8 cellular contexts compared by ENCODE assay signal in the genomic region with DNA sequence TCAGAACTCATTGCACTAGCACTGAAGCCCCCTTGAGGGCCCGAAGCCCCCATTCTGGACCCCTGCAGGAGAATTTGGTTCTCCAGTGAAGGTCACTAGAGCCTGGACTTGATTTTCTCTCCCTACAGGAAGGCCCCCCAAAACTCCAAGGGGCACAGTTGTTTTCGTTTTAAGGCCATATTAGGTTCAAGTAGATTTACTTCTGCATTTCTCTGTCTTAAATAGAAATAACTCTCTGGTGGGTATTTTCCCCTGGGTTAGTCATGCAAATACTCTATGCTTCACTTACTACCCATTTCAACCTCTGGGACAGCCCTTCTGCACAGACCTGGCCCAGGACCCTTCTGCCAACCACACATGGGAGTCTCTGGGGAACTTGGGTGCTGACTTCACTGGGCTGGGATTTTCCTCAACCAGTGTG. TPM values are rescaled to one million over a fixed set of nuclear protein-coding genes. Genes with fewer than 3 reads are reported as not detected.
DNase-seq lines count a peak whose midpoint lies in the region; ATAC-seq and TF ChIP-seq lines count a peak whose summit lies in the region.

No MANE protein-coding gene starts in this region.

- peak overlapping the region; percentile 93 for H3K4me3 Mint-ChIP-seq in Caco-2 (ENCODE audit: unreplicated experiment)
- no peak overlapping the region for H3K4me3 Mint-ChIP-seq in activated naive CD8-positive, alpha-beta T cell treated with anti-CD3 and anti-CD28 coated beads for 36 hours
- H3K4me3 Mint-ChIP-seq in naive thymus-derived CD8-positive, alpha-beta T cell, result peak overlapping the region; percentile 83 to 99 (median 94)

- H3K9me3 Mint-ChIP-seq in Caco-2 (ENCODE audit: unreplicated experiment), result no peaks in the 10 kb centered on the region
- H3K9me3 Mint-ChIP-seq in activated naive CD8-positive, alpha-beta T cell treated with anti-CD3 and anti-CD28 coated beads for 36 hours, result no peaks in the 10 kb centered on the region
- no peaks in the 10 kb centered on the region for H3K9me3 Mint-ChIP-seq in naive thymus-derived CD8-positive, alpha-beta T cell

- no peaks in the 10 kb centered on the region for H3K27me3 Mint-ChIP-seq in Caco-2 (ENCODE audit: insufficient read depth, unreplicated experiment)
- H3K27me3 Mint-ChIP-seq in activated naive CD8-positive, alpha-beta T cell treated with anti-CD3 and anti-CD28 coated beads for 36 hours, result peaks cover 5% of the 10 kb centered on the region
- peaks cover 0 to 4% (median 0%) of the 10 kb centered on the region in 5 donors for H3K27me3 Mint-ChIP-seq in naive thymus-derived CD8-positive, alpha-beta T cell

- peaks cover 19% of the 10 kb centered on the region for H3K36me3 Mint-ChIP-seq in Caco-2 (ENCODE audit: insufficient read depth, unreplicated experiment)
- H3K36me3 Mint-ChIP-seq in activated naive CD8-positive, alpha-beta T cell treated with anti-CD3 and anti-CD28 coated beads for 36 hours, result no peaks in the 10 kb centered on the region
- no peaks in the 10 kb centered on the region for H3K36me3 Mint-ChIP-seq in naive thymus-derived CD8-positive, alpha-beta T cell

- no peaks in the 10 kb centered on the region for H3K27me3 ChIP-seq in Caco-2 (replicated peaks; ENCODE audit: control insufficient read depth, insufficient read depth, low read length)

- H3K27ac Mint-ChIP-seq in Caco-2 (ENCODE audit: unreplicated experiment), result peak overlapping the region; percentile 98
- peak overlapping the region; percentile 98 for H3K27ac Mint-ChIP-seq in activated naive CD8-positive, alpha-beta T cell treated with anti-CD3 and anti-CD28 coated beads for 36 hours
- H3K27ac Mint-ChIP-seq in naive thymus-derived CD8-positive, alpha-beta T cell, result peak overlapping the region in 7 of 10 donors; percentile 36 to 97 (median 90)

- peaks cover 32% of the 10 kb centered on the region for H3K4me1 ChIP-seq in Caco-2

- POLR2A ChIA-PET in Caco-2 (lab: Charles Lee), result no interaction called here
- POLR2A ChIA-PET in naive thymus-derived CD8-positive, alpha-beta T cell (lab: Charles Lee), result interaction anchor here (0.7 kb wide), 1 partner anchor 8 kb away, joined by 3 read pairs; no protein-coding TSS in a partner anchor

- CTCF ChIA-PET in Caco-2 (lab: Charles Lee), result no interaction called here

- ATAC-seq in GM19372 (IDR thresholded peaks at IDR 0.05; ENCODE audit: low read depth, unreplicated experiment), result peak; percentile 40
- peak; percentile 52 for ATAC-seq in HG03342 (IDR thresholded peaks at IDR 0.05; ENCODE audit: unreplicated experiment)
- no peak for ATAC-seq in naive thymus-derived CD8-positive, alpha-beta T cell

- no peaks in the 10 kb centered on the region for H3K9me3 ChIP-seq in Caco-2

- TF ChIP-seq CTCF in Caco-2 (IDR thresholded peaks at IDR 0.05; ENCODE audit: insufficient read depth in 1 of 2, low read depth in 1 of 2, low read length in 1 of 2, severe bottlenecking in 1 of 2, unreplicated experiment in 1 of 2), result no peak

- DNase-seq in Caco-2, result peak in 1 of 2 experiments; percentile 17
- peak; percentile 19 for DNase-seq in activated naive CD8-positive, alpha-beta T cell treated with anti-CD3 and anti-CD28 coated beads for 36 hours
- peak in 1 of 10 donors; percentile 48 for DNase-seq in naive thymus-derived CD8-positive, alpha-beta T cell
- no peak for DNase-seq in NCI-H2081 (lab: John Stamatoyannopoulos, UW)
- no peak for DNase-seq in putamen (ENCODE audit: low spot score)
- DNase-seq in NCI-H748 treated with DMSO at 0.1 percent for 48 hours (lab: John Stamatoyannopoulos, UW), result no peak

- H3K36me3 ChIP-seq in Caco-2 (ENCODE audit: control insufficient read depth, insufficient read depth, low read length), result no peaks in the 10 kb centered on the region

- H3K4me1 Mint-ChIP-seq in Caco-2 (ENCODE audit: low read depth, unreplicated experiment), result peaks cover 25% of the 10 kb centered on the region
- H3K4me1 Mint-ChIP-seq in activated naive CD8-positive, alpha-beta T cell treated with anti-CD3 and anti-CD28 coated beads for 36 hours, result peaks cover 38% of the 10 kb centered on the region
- peaks cover 14 to 61% (median 20%) of the 10 kb centered on the region in 4 donors for H3K4me1 Mint-ChIP-seq in naive thymus-derived CD8-positive, alpha-beta T cell

- BruUV-seq in Caco-2 (replicated peaks; lab: Mats Ljungman, UMichigan), result no TSS peak

- intact Hi-C loops in Caco-2 (cut with micrococcal nuclease; ENCODE audit: unreplicated experiment), result loop anchor here (2.0 to 10.0 kb wide), 3 partner anchors 126 to 360 kb away; a partner anchor contains a TSS

- H3K4me3 ChIP-seq in Caco-2 (ENCODE audit: low read depth, low read length), result peak overlapping the region; percentile 43

RNA-seq across cellular contexts. Expression of a gene that starts 41.6 kb away (rescaled TPM):
- total RNA-seq in Caco-2 (2022), result 108 and 116 TPM in 2 replicates
- 10 to 100 TPM; 46.8 to 47.5 TPM for total RNA-seq in activated naive CD8-positive, alpha-beta T cell treated with anti-CD3 and anti-CD28 coated beads for 36 hours
- total RNA-seq in naive thymus-derived CD8-positive, alpha-beta T cell, result under 1 TPM; 0.55 to 0.99 TPM
- polyA plus RNA-seq in naive thymus-derived CD8-positive, alpha-beta T cell, result 1 to 10 TPM in 1 of 3 donors, under 1 TPM in 1, not detected in 1; 0.33 to 5.1 TPM

RNA-seq across cellular contexts. Expression of a gene that starts 48.8 kb away (rescaled TPM):
- 37.0 and 42.4 TPM in 2 replicates for total RNA-seq in Caco-2 (2022)
- 10 to 100 TPM; 10.0 to 10.9 TPM for total RNA-seq in activated naive CD8-positive, alpha-beta T cell treated with anti-CD3 and anti-CD28 coated beads for 36 hours
- 10 to 100 TPM; 13.1 to 13.7 TPM for total RNA-seq in naive thymus-derived CD8-positive, alpha-beta T cell
- 1 to 10 TPM; 2.7 to 4.9 (median 4.5) TPM for polyA plus RNA-seq in naive thymus-derived CD8-positive, alpha-beta T cell

Comparison
In these comparisons a context has a peak if more than half of its experiments do, and no peak if none do; other contexts are left out.
1. ATAC-seq: peak in GM19372 (single experiment) and HG03342 (single experiment); none in naive thymus-derived CD8-positive, alpha-beta T cell (0 of 2).
2. RNA of a gene that starts 41.6 kb away (total RNA-seq): 108 to 116 TPM in Caco-2 and 46.8 to 47.5 TPM in activated naive CD8-positive, alpha-beta T cell treated with anti-CD3 and anti-CD28 coated beads for 36 hours; 0.55 to 0.99 TPM in naive thymus-derived CD8-positive, alpha-beta T cell; every median in the first group is over 10 times any median in the second.
3. Peak in every context shown above with its lines, with median percentiles within 50 percentile points of each other: H3K27ac Mint-ChIP-seq.